Comparison of ENCODE assay signal across 1 cellular context in genomic region chr14:66315548-66315947, GRCh38.
TF ChIP-seq lines count a peak whose summit lies in the region.

No MANE protein-coding gene starts in this region.

TF ChIP-seq in H1, 55 proteins besides CTCF, POLR2A, EP300 and RAD21 (continued from another document):
- no peak for TF ChIP-seq CHD7 (IDR thresholded peaks at IDR 0.05; ENCODE audit: insufficient replicate concordance, low read length)
- no peak for TF ChIP-seq GABPA (IDR thresholded peaks at IDR 0.05; ENCODE audit: borderline replicate concordance, insufficient read depth, low read length)
- TF ChIP-seq KDM5A (IDR thresholded peaks at IDR 0.05; ENCODE audit: low read length): no peak
- TF ChIP-seq MAX (IDR thresholded peaks at IDR 0.05): no peak
- no peak for TF ChIP-seq TEAD4 (IDR thresholded peaks at IDR 0.05; ENCODE audit: low read depth, low read length)
- no peak for TF ChIP-seq CHD2 (IDR thresholded peaks at IDR 0.05; ENCODE audit: low read length)
- TF ChIP-seq CEBPB (IDR thresholded peaks at IDR 0.05; ENCODE audit: low read depth, low read length): no peak
- TF ChIP-seq ASH2L (IDR thresholded peaks at IDR 0.05; ENCODE audit: low read length): no peak
- no peak for TF ChIP-seq TBP (IDR thresholded peaks at IDR 0.05; ENCODE audit: low read depth, low read length)
- TF ChIP-seq RXRA (IDR thresholded peaks at IDR 0.05; ENCODE audit: insufficient read depth, low read depth, low read length): no peak
- TF ChIP-seq TAF7 (optimal IDR thresholded peaks at IDR 0.05; ENCODE audit: borderline replicate concordance, low read depth, low read length): no peak
- TF ChIP-seq TCF12 (IDR thresholded peaks at IDR 0.05; ENCODE audit: low read depth, low read length): no peak
- no peak for TF ChIP-seq ATF2 (IDR thresholded peaks at IDR 0.05; ENCODE audit: low read length)
